In the genomic region with DNA sequence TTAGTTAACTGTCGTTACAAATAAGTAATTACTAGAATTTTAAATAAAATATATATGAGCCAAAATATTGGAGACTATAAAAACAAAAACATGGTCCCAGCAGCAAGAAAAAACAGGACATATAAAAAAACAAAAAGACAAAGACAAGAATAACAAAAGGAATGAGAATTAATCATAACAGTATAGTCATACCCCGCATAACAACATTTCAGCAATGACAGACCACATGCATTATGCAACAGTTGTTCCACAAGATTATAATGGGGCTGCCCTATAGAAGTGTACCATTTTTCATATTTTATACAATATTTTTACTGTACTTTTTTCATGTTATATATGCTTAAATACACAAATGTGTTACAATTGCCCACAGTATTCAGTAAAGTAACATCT, we compare ENCODE assay signal across 2 cellular contexts.
TF ChIP-seq lines count a peak whose summit lies in the region.

No MANE protein-coding gene starts in this region.

TF ChIP-seq in HepG2, 621 proteins besides CTCF, POLR2A, EP300 and RAD21:
- TF ChIP-seq CREM (IDR thresholded peaks at IDR 0.05): no peak
- TF ChIP-seq CREM (CRISPR knock-in tag; IDR thresholded peaks at IDR 0.05): no peak
- TF ChIP-seq HMG20B (CRISPR knock-in tag; conservative IDR thresholded peaks at IDR 0.05): no peak
- no peak for TF ChIP-seq ZNF431 (CRISPR knock-in tag; IDR thresholded peaks at IDR 0.05; ENCODE audit: borderline replicate concordance, low read depth)
- no peak for TF ChIP-seq ZNF263 (CRISPR knock-in tag; IDR thresholded peaks at IDR 0.05)
- TF ChIP-seq GTF2F1 (IDR thresholded peaks at IDR 0.05; ENCODE audit: low read length): no peak
- no peak for TF ChIP-seq MLLT10 (CRISPR knock-in tag; IDR thresholded peaks at IDR 0.05)
- no peak for TF ChIP-seq SKI (IDR thresholded peaks at IDR 0.05; ENCODE audit: partially characterized antibody)
- no peak for TF ChIP-seq ZNF605 (CRISPR knock-in tag; IDR thresholded peaks at IDR 0.05)
- no peak for TF ChIP-seq CEBPB (IDR thresholded peaks at IDR 0.05; ENCODE audit: borderline replicate concordance, low read depth, low read length)
- TF ChIP-seq, protein P1, sequence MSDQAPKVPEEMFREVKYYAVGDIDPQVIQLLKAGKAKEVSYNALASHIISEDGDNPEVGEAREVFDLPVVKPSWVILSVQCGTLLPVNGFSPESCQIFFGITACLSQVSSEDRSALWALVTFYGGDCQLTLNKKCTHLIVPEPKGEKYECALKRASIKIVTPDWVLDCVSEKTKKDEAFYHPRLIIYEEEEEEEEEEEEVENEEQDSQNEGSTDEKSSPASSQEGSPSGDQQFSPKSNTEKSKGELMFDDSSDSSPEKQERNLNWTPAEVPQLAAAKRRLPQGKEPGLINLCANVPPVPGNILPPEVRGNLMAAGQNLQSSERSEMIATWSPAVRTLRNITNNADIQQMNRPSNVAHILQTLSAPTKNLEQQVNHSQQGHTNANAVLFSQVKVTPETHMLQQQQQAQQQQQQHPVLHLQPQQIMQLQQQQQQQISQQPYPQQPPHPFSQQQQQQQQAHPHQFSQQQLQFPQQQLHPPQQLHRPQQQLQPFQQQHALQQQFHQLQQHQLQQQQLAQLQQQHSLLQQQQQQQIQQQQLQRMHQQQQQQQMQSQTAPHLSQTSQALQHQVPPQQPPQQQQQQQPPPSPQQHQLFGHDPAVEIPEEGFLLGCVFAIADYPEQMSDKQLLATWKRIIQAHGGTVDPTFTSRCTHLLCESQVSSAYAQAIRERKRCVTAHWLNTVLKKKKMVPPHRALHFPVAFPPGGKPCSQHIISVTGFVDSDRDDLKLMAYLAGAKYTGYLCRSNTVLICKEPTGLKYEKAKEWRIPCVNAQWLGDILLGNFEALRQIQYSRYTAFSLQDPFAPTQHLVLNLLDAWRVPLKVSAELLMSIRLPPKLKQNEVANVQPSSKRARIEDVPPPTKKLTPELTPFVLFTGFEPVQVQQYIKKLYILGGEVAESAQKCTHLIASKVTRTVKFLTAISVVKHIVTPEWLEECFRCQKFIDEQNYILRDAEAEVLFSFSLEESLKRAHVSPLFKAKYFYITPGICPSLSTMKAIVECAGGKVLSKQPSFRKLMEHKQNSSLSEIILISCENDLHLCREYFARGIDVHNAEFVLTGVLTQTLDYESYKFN (CRISPR knock-in tag; conservative IDR thresholded peaks at IDR 0.05): no peak
- no peak for TF ChIP-seq MXD4 (CRISPR knock-in tag; IDR thresholded peaks at IDR 0.05)

TF ChIP-seq in HEK293T, 16 proteins besides CTCF, POLR2A, EP300 and RAD21:
- TF ChIP-seq FOXA1 (IDR thresholded peaks at IDR 0.05) (no peak), L3MBTL2 (conservative IDR thresholded peaks at IDR 0.05) (no peak), ARNT (IDR thresholded peaks at IDR 0.05) (no peak), FOXK2 (IDR thresholded peaks at IDR 0.05) (no peak), NFRKB (IDR thresholded peaks at IDR 0.05) (no peak), SUZ12 (IDR thresholded peaks at IDR 0.05) (no peak), SP1 (IDR thresholded peaks at IDR 0.05) (no peak), HDGF (IDR thresholded peaks at IDR 0.05; ENCODE audit: borderline replicate concordance) (no peak), FOXM1 (IDR thresholded peaks at IDR 0.05; ENCODE audit: borderline replicate concordance) (no peak), TARDBP (IDR thresholded peaks at IDR 0.05) (no peak), CTBP1 (IDR thresholded peaks at IDR 0.05; ENCODE audit: borderline replicate concordance) (no peak), BHLHE40 (IDR thresholded peaks at IDR 0.05; ENCODE audit: borderline replicate concordance) (no peak), ELF4 (IDR thresholded peaks at IDR 0.05) (no peak), LEF1 (IDR thresholded peaks at IDR 0.05; ENCODE audit: borderline replicate concordance) (no peak), ZNF384 (IDR thresholded peaks at IDR 0.05) (no peak)
- TF ChIP-seq, protein P2, sequence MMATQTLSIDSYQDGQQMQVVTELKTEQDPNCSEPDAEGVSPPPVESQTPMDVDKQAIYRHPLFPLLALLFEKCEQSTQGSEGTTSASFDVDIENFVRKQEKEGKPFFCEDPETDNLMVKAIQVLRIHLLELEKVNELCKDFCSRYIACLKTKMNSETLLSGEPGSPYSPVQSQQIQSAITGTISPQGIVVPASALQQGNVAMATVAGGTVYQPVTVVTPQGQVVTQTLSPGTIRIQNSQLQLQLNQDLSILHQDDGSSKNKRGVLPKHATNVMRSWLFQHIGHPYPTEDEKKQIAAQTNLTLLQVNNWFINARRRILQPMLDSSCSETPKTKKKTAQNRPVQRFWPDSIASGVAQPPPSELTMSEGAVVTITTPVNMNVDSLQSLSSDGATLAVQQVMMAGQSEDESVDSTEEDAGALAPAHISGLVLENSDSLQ (IDR thresholded peaks at IDR 0.05): no peak
